Comparison of ENCODE assay signal across 19 cellular contexts in genomic region chr1:169121146-169121923, GRCh38. TPM values are rescaled to one million over a fixed set of nuclear protein-coding genes. Genes with fewer than 3 reads are reported as not detected.
DNase-seq lines count a peak whose midpoint lies in the region; FAIRE-seq and TF ChIP-seq lines count a peak whose summit lies in the region.
"Had no signal": no experiment of that assay in that cellular context is flagged by ENCODE, and none has a peak within 500 bp of the region (broad histone marks: within the 10 kb centered on the region; RNA-seq: fewer than 3 reads in every experiment).

No MANE protein-coding gene starts in this region.

- H2BK20ac ChIP-seq in H9 (ENCODE audit: low read depth, low read length, poor library complexity, severe bottlenecking) = no peak overlapping the region

- H2BK15ac ChIP-seq in H9 (ENCODE audit: low read depth, low read length) = no peak overlapping the region

- H3K4me3 ChIP-seq in keratinocyte (ENCODE audit: control insufficient read depth in 2 of 3, extremely low read depth in 1 of 3, insufficient read depth in 2 of 3, low read depth in 1 of 3, low read length in 3 of 3) (no peak overlapping the region), skeletal muscle tissue (ENCODE audit: low read length in 3 of 3) (no peak overlapping the region), ovary (no peak overlapping the region), A673 (ENCODE audit: low read depth, low read length, poor library complexity, severe bottlenecking) (no peak overlapping the region)
- H3K4me3 ChIP-seq: uterus had no signal

- no peak overlapping the region for H3K14ac ChIP-seq in H9 (ENCODE audit: insufficient read depth, low read length)

- H3K9ac ChIP-seq in H9 (ENCODE audit: extremely low read depth, insufficient read length, low read length) = no peak overlapping the region
- H3K9ac ChIP-seq in keratinocyte (ENCODE audit: control insufficient read depth, extremely low read depth, insufficient read depth, low read length) = no peak overlapping the region
- no peak overlapping the region for H3K9ac ChIP-seq in skeletal muscle tissue (ENCODE audit: low read depth in 1 of 3, low read length in 3 of 3)

- H3K79me1 ChIP-seq in H9 (ENCODE audit: insufficient read depth, low read depth, low read length, poor library complexity, severe bottlenecking) = peaks cover 2% of the 10 kb centered on the region

- no peaks in the 10 kb centered on the region for H3K27me3 ChIP-seq in H9 (ENCODE audit: insufficient read depth, low read length)
- no peaks in the 10 kb centered on the region for H3K27me3 ChIP-seq in keratinocyte (ENCODE audit: control insufficient read depth, extremely low read depth, insufficient read depth, low read length)
- H3K27me3 ChIP-seq in skeletal muscle tissue (ENCODE audit: control insufficient read depth in 3 of 3, insufficient read depth in 3 of 3, low read length in 3 of 3) = no peaks in the 10 kb centered on the region
- no peaks in the 10 kb centered on the region for H3K27me3 ChIP-seq in ovary
- H3K27me3 ChIP-seq in A673 (replicated peaks; ENCODE audit: insufficient read depth, low read depth, low read length, poor library complexity) = no peaks in the 10 kb centered on the region
- H3K27me3 ChIP-seq: uterus had no signal

- H3K9me3 Mint-ChIP-seq in H9 = no peaks in the 10 kb centered on the region

- H3K4me3 Mint-ChIP-seq in H9 = no peak overlapping the region

- peak overlapping the region in 1 of 3 experiments; percentile 25; a peak in 1 of 7 replicates for H3K27ac Mint-ChIP-seq in H9

- H3K4me1 Mint-ChIP-seq in H9 = peaks cover 6% of the 10 kb centered on the region in 2 experiments

- FAIRE-seq in keratinocyte (lab: Jason Lieb, UNC) = no peak
- FAIRE-seq: HTR-8/SVneo had no signal

- H3T11ph ChIP-seq in H9 (ENCODE audit: low read length) = no peak overlapping the region

- no peak overlapping the region for H2AK5ac ChIP-seq in H9 (ENCODE audit: insufficient read length, low read length)

- no peak for TF ChIP-seq POLR2A in ovary (IDR thresholded peaks at IDR 0.05)

- H3K4me1 ChIP-seq in H9 (ENCODE audit: insufficient read depth, low read length) (no peaks in the 10 kb centered on the region), keratinocyte (ENCODE audit: control insufficient read depth, extremely low read depth, insufficient read depth, low read length) (peaks cover 34% of the 10 kb centered on the region), skeletal muscle tissue (ENCODE audit: control insufficient read depth in 3 of 3, insufficient read depth in 3 of 3, low read length in 3 of 3) (peaks cover 46 to 80% (median 64%) of the 10 kb centered on the region in 3 donors), ovary (ENCODE audit: insufficient read depth) (no peaks in the 10 kb centered on the region), A673 (ENCODE audit: insufficient read depth, low read length, poor library complexity, severe bottlenecking) (no peaks in the 10 kb centered on the region)

- no peaks in the 10 kb centered on the region for H3K27me3 Mint-ChIP-seq in H9 (ENCODE audit: low read depth)

- H3K23me2 ChIP-seq in H9 (ENCODE audit: insufficient read length, low read depth, low read length, poor library complexity, severe bottlenecking) = no peaks in the 10 kb centered on the region

- H2BK120ac ChIP-seq in H9 (ENCODE audit: low read depth, low read length, poor library complexity, severe bottlenecking) = no peak overlapping the region

- POLR2A ChIA-PET in RWPE1 (lab: Yijun Ruan, JAX; ENCODE audit: low non-redundant PET) = no interaction called here
- POLR2A ChIA-PET in A673 (lab: Charles Lee; ENCODE audit: low non-redundant PET) = no interaction called here

- no peak for TF ChIP-seq CTCF in H9 (conservative IDR thresholded peaks at IDR 0.05)
- TF ChIP-seq CTCF in RWPE1 (conservative IDR thresholded peaks at IDR 0.05; ENCODE audit: low read depth) = no peak
- no peak for TF ChIP-seq CTCF in keratinocyte (optimal IDR thresholded peaks at IDR 0.05 in 1 of 3, IDR thresholded peaks at IDR 0.05 in 1 of 3, conservative IDR thresholded peaks at IDR 0.05 in 1 of 3; ENCODE audit: extremely low read depth in 1 of 3, insufficient read depth in 2 of 3, low read length in 3 of 3)
- no peak for TF ChIP-seq CTCF in ovary (IDR thresholded peaks at IDR 0.05)
- TF ChIP-seq CTCF in A673 (conservative IDR thresholded peaks at IDR 0.05; ENCODE audit: low read depth, low read length) = no peak

- no peak overlapping the region for H3K56ac ChIP-seq in H9 (ENCODE audit: insufficient read length, low read depth, low read length)

- no peak overlapping the region for H2BK12ac ChIP-seq in H9 (ENCODE audit: insufficient read length, low read depth, low read length)

- H3K9me1 ChIP-seq in keratinocyte (ENCODE audit: control insufficient read depth, extremely low read depth, insufficient read depth, low read length) = no peaks in the 10 kb centered on the region

- no peak overlapping the region for H2BK5ac ChIP-seq in H9 (ENCODE audit: insufficient read length, low read length)

- dilution Hi-C loops in keratinocyte (cut with MboI; ENCODE audit: extremely low pct_ligation_motif_present, low sequenced_read_pairs) = no loop called here

- H3K4ac ChIP-seq in H9 (ENCODE audit: low read depth, low read length) = no peak overlapping the region

- intact Hi-C loops in ovary (cut with DNase I) = no loop called here
- intact Hi-C loops in A673 (cut with micrococcal nuclease; ENCODE audit: unreplicated experiment) = no loop called here

- H3K79me2 ChIP-seq in H9 (ENCODE audit: insufficient read depth, low read length) = peaks cover 5% of the 10 kb centered on the region; the same call in 1 of the 2 replicates
- peaks cover 17% of the 10 kb centered on the region for H3K79me2 ChIP-seq in keratinocyte (ENCODE audit: control insufficient read depth, insufficient read depth, low read length)

- no peak overlapping the region for H3K18ac ChIP-seq in H9 (ENCODE audit: insufficient read length, low read depth, low read length)

- no peak for DNase-seq in H9
- no peak for DNase-seq in RWPE1 (ENCODE audit: low spot score)
- DNase-seq in keratinocyte (ENCODE audit: low read depth, low spot score) = peak; percentile 42
- no peak for DNase-seq in ovary
- DNase-seq in caudate nucleus (lab: John Stamatoyannopoulos, UW) = no peak
- no peak for DNase-seq in A673 (ENCODE audit: low spot score)
- DNase-seq: activated CD4-positive, alpha-beta T cell treated with anti-CD3 and anti-CD28 coated beads for 4 hours; activated CD8-positive, alpha-beta memory T cell treated with anti-CD3 and anti-CD28 coated beads, Interleukin-2, amount 50 U/mL, for 4 hours; activated gamma-delta T cell; AML-193; amniotic stem cell; COR-L47; NCI-H1417; NCI-H2171; NCI-H774; stimulated activated CD4-positive, alpha-beta T cell treated with anti-CD3 and anti-CD28 coated beads, Interleukin-2, amount 100 ng/mL, for 48 hours; uterus had no signal

- H4K8ac ChIP-seq in H9 (replicated peaks; ENCODE audit: insufficient read length, low read depth, low read length) = no peak overlapping the region

- H3K27ac ChIP-seq in H9 (ENCODE audit: insufficient read length, low read depth, low read length) = no peak overlapping the region
- H3K27ac ChIP-seq in RWPE1 = 0 out of 2 replicates have a peak overlapping the region, but pooled peaks have one; percentile 36
- H3K27ac ChIP-seq in keratinocyte (ENCODE audit: control insufficient read depth, insufficient read depth, low read length) = no peak overlapping the region
- H3K27ac ChIP-seq in skeletal muscle tissue (ENCODE audit: low read depth, low read length) = peak overlapping the region; percentile 46
- H3K27ac ChIP-seq in ovary = no peak overlapping the region
- H3K27ac ChIP-seq in caudate nucleus (ENCODE audit: low read depth, low read length) = no peak overlapping the region
- H3K27ac ChIP-seq in A673 (ENCODE audit: low read depth, low read length, poor library complexity, severe bottlenecking) = no peak overlapping the region

- no TSS peak for BruUV-seq in A673 (replicated peaks; lab: Mats Ljungman, UMichigan)

- TF ChIP-seq EP300 in ovary (IDR thresholded peaks at IDR 0.05) = no peak

- H2AFZ ChIP-seq in H9 (ENCODE audit: low read length) = no peak overlapping the region
- no peak overlapping the region for H2AFZ ChIP-seq in keratinocyte (ENCODE audit: control insufficient read depth, low read length)

- peak overlapping the region; percentile 25 for H4K5ac ChIP-seq in H9 (ENCODE audit: insufficient read length, low read depth, low read length)

- H3K9me3 ChIP-seq in H9 (ENCODE audit: control insufficient read depth, low read depth, low read length) = no peaks in the 10 kb centered on the region
- H3K9me3 ChIP-seq in keratinocyte (ENCODE audit: control insufficient read depth, low read depth, low read length) = no peaks in the 10 kb centered on the region
- no peaks in the 10 kb centered on the region for H3K9me3 ChIP-seq in skeletal muscle tissue (ENCODE audit: control insufficient read depth in 3 of 3, low read length in 3 of 3)
- H3K9me3 ChIP-seq in ovary = no peaks in the 10 kb centered on the region
- H3K9me3 ChIP-seq in A673 (ENCODE audit: low read depth, low read length, poor library complexity, severe bottlenecking) = no peaks in the 10 kb centered on the region
- H3K9me3 ChIP-seq: uterus had no signal

- peaks cover 14 to 45% (median 35%) of the 10 kb centered on the region in 3 experiments for H3K36me3 Mint-ChIP-seq in H9 (ENCODE audit: insufficient read depth in 1 of 3, low read depth in 3 of 3)

- no peak overlapping the region for H4K91ac ChIP-seq in H9 (ENCODE audit: insufficient read length, low read depth, low read length)

- H3K23ac ChIP-seq in H9 (ENCODE audit: insufficient read length, low read depth, low read length) = no peak overlapping the region

- no peak overlapping the region for H3K4me2 ChIP-seq in H9 (ENCODE audit: insufficient read depth, insufficient read length, low read length)
- no peak overlapping the region for H3K4me2 ChIP-seq in keratinocyte (ENCODE audit: control insufficient read depth, extremely low read depth, insufficient read depth, low read depth, low read length)

- CTCF ChIA-PET in RWPE1 (lab: Yijun Ruan, JAX) (no interaction called here), A673 (lab: Charles Lee) (no interaction called here)

- no CpG with 5 or more reads among the region's 6 CpGs for WGBS in H9 (ENCODE audit: extremely low coverage, insufficient read length, low lambda C conversion rate)
- 89 to 91% (median 90%) methylated on average over 6 of the region's 6 CpGs for WGBS in ovary, 3 donors

- no peaks in the 10 kb centered on the region for H4K20me1 ChIP-seq in H9 (ENCODE audit: control insufficient read depth, insufficient read depth, insufficient read length)
- H4K20me1 ChIP-seq in keratinocyte (ENCODE audit: control insufficient read depth, extremely low read depth, insufficient read depth, low read length) = no peaks in the 10 kb centered on the region

- H3K36me3 ChIP-seq in keratinocyte (ENCODE audit: control insufficient read depth in 2 of 2, extremely low read depth in 1 of 2, insufficient read depth in 2 of 2, low read length in 2 of 2) (peaks cover 5% of the 10 kb centered on the region in 2 experiments), skeletal muscle tissue (ENCODE audit: control insufficient read depth in 3 of 3, insufficient read depth in 3 of 3, low read length in 3 of 3) (peaks cover 28 to 48% (median 45%) of the 10 kb centered on the region in 3 donors), ovary (no peaks in the 10 kb centered on the region), A673 (ENCODE audit: insufficient read depth, low read length, poor library complexity, severe bottlenecking) (peaks cover 3% of the 10 kb centered on the region)
- H3K36me3 ChIP-seq: uterus had no signal

RNA-seq across cellular contexts. Expression of gene ATP1B1, which starts 14.8 kb away (rescaled TPM):
- total RNA-seq in H9 (2021) (42.2 and 44.4 TPM in 2 replicates), skeletal muscle tissue (16.7 TPM), ovary (100 to 1,000 TPM in 3 of 7 donors, 10 to 100 TPM in 4; 40.2 to 130 (median 93.8) TPM), A673 (2021) (20.2 and 23.7 TPM in 2 replicates)
- polyA plus RNA-seq in keratinocyte (21.1 to 32.8 TPM (median 30.0 TPM) in 3 replicates), ovary (10 to 100 TPM; 35.8 to 56.3 TPM)
- polyA plus RNA-seq in keratinocyte (2011; ENCODE audit: low read depth) = 32.4 TPM
- polyA plus RNA-seq in keratinocyte (2011; cell fraction: cytosol; rRNA removed) = 11.2 and 16.6 TPM in 2 replicates
- polyA plus RNA-seq in keratinocyte (2011; cell fraction: nucleus; rRNA removed) = 23.9 and 33.4 TPM in 2 replicates
- 35.0 and 37.8 TPM in 2 replicates for polyA plus RNA-seq in keratinocyte (2012; ENCODE audit: low replicate concordance)
- 8.4 to 29.2 TPM (median 15.0 TPM) in 3 replicates for polyA minus RNA-seq in keratinocyte
- 22.6 TPM for polyA minus RNA-seq in keratinocyte (2011; cell fraction: cytosol; rRNA and poly(A)+ RNA removed)
- polyA minus RNA-seq in keratinocyte (2011; cell fraction: nucleus; rRNA and poly(A)+ RNA removed) = 18.6 and 28.9 TPM in 2 replicates

Comparison
In these comparisons a context has a peak if more than half of its experiments do, and no peak if none do; other contexts are left out.
1. H3K27ac ChIP-seq: peak in RWPE1 (single experiment) and skeletal muscle tissue (single experiment); none in H9 (single experiment), keratinocyte (single experiment), ovary (0 of 2), caudate nucleus (single experiment) and A673 (single experiment).